In genomic region chr2:20451346-20451745, GRCh38 we compare ENCODE assay signal across 15 cellular contexts. TPM values are rescaled to one million over a fixed set of nuclear protein-coding genes. Genes with fewer than 3 reads are reported as not detected.
DNase-seq lines count a peak whose midpoint lies in the region; ATAC-seq, FAIRE-seq and TF ChIP-seq lines count a peak whose summit lies in the region.
"Had no signal": no experiment of that assay in that cellular context is flagged by ENCODE, and none has a peak within 500 bp of the region (broad histone marks: within the 10 kb centered on the region; RNA-seq: fewer than 3 reads in every experiment).

No MANE protein-coding gene starts in this region.

- POLR2A ChIA-PET in RWPE1 (lab: Yijun Ruan, JAX; ENCODE audit: low non-redundant PET) = no interaction called here

- H3K27me3 ChIP-seq in colonic mucosa = no peaks in the 10 kb centered on the region
- no peaks in the 10 kb centered on the region for H3K27me3 ChIP-seq in right lobe of liver
- no peaks in the 10 kb centered on the region for H3K27me3 ChIP-seq in skeletal muscle tissue (ENCODE audit: control insufficient read depth in 3 of 3, insufficient read depth in 3 of 3, low read length in 3 of 3)
- H3K27me3 ChIP-seq in pancreas = no peaks in the 10 kb centered on the region

- H3K36me3 ChIP-seq in colonic mucosa (no peaks in the 10 kb centered on the region), right lobe of liver (peaks cover 0 to 20% (median 14%) of the 10 kb centered on the region in 4 donors), skeletal muscle tissue (ENCODE audit: control insufficient read depth in 3 of 3, insufficient read depth in 3 of 3, low read length in 3 of 3) (peaks cover 4 to 13% (median 13%) of the 10 kb centered on the region in 3 donors), pancreas (no peaks in the 10 kb centered on the region)

- TF ChIP-seq POLR2A in right lobe of liver (IDR thresholded peaks at IDR 0.05) = no peak

- FAIRE-seq in pancreas (lab: Jason Lieb, UNC) = no peak
- FAIRE-seq: bronchial epithelial cell, H1 had no signal

- CTCF ChIA-PET in RWPE1 (lab: Yijun Ruan, JAX) = interaction anchor here (1.0 to 1.8 kb wide), 2 partner anchors 199 to 210 kb away, joined by 3 to 4 read pairs; partner anchors contain the start of gene HS1BP3

- no peaks in the 10 kb centered on the region for H3K4me1 ChIP-seq in colonic mucosa
- H3K4me1 ChIP-seq in right lobe of liver = peaks cover 0 to 12% (median 0%) of the 10 kb centered on the region in 4 donors
- peaks cover 22 to 29% (median 23%) of the 10 kb centered on the region in 3 donors for H3K4me1 ChIP-seq in skeletal muscle tissue (ENCODE audit: control insufficient read depth in 3 of 3, insufficient read depth in 3 of 3, low read length in 3 of 3)
- peaks cover 3 to 9% (median 9%) of the 10 kb centered on the region in 3 donors for H3K4me1 ChIP-seq in pancreas

- no peak overlapping the region for H3K4me3 Mint-ChIP-seq in natural killer cell treated with Interleukin-12 subunit alpha and Interleukin-12 subunit beta and Interleukin-15 and Interleukin-18, amount 100 ng/mL, for 72 hours
- H3K4me3 Mint-ChIP-seq: CD14-positive monocyte had no signal

- H3K9ac ChIP-seq in colonic mucosa (ENCODE audit: low read depth in 2 of 2, low read length in 2 of 2) (peak overlapping the region in 1 of 2 donors; percentile 9), skeletal muscle tissue (ENCODE audit: low read depth in 1 of 3, low read length in 3 of 3) (peak overlapping the region in 1 of 3 donors; percentile 35)

- no peaks in the 10 kb centered on the region for H3K36me3 Mint-ChIP-seq in natural killer cell treated with Interleukin-12 subunit alpha and Interleukin-12 subunit beta and Interleukin-15 and Interleukin-18, amount 100 ng/mL, for 72 hours

- no peaks in the 10 kb centered on the region for H3K9me3 ChIP-seq in colonic mucosa
- no peaks in the 10 kb centered on the region for H3K9me3 ChIP-seq in right lobe of liver
- H3K9me3 ChIP-seq in skeletal muscle tissue (ENCODE audit: control insufficient read depth in 3 of 3, low read length in 3 of 3) = no peaks in the 10 kb centered on the region
- no peaks in the 10 kb centered on the region for H3K9me3 ChIP-seq in pancreas

- DNase-seq in NCI-H226 = peak; percentile 78
- no peak for DNase-seq in colonic mucosa
- DNase-seq in right lobe of liver = no peak
- DNase-seq in RWPE1 (ENCODE audit: low spot score) = no peak
- no peak for DNase-seq in natural killer cell treated with Interleukin-12 subunit alpha and Interleukin-12 subunit beta and Interleukin-15 and Interleukin-18, amount 100 ng/mL, for 72 hours (ENCODE audit: low spot score)
- DNase-seq in KG1 (lab: John Stamatoyannopoulos, UW) = no peak
- DNase-seq in pancreas = no peak
- DNase-seq: NCI-H2171; PC-3; stimulated activated naive CD8-positive, alpha-beta T cell treated with anti-CD3 and anti-CD28 coated beads, Interleukin-15, Interleukin-2, amounts not matched to agents 100 U/mL and 50 U/mL, for 24 hours; T-helper 9 cell had no signal

- WGBS in right lobe of liver (ENCODE audit: insufficient coverage, low coverage, low lambda C conversion rate, missing lambda C conversion rate) = 55% methylated on average over 4 of the region's 4 CpGs
- 67 to 78% methylated on average over 4 of the region's 4 CpGs for WGBS in pancreas, 2 donors

- intact Hi-C loops in colonic mucosa (cut with DNase I) = no loop called here
- intact Hi-C loops in right lobe of liver (cut with DNase I) = no loop called here
- intact Hi-C loops in pancreas (cut with DNase I) = no loop called here

- peak overlapping the region; percentile 26 for H3K27ac ChIP-seq in colonic mucosa
- peak overlapping the region in 2 of 3 donors; percentile 99 to 100 for H3K27ac ChIP-seq in right lobe of liver
- H3K27ac ChIP-seq in skeletal muscle tissue (ENCODE audit: low read depth, low read length) = peak overlapping the region; percentile 37
- H3K27ac ChIP-seq in RWPE1 = no peak overlapping the region
- H3K27ac ChIP-seq in pancreas = peak overlapping the region in 1 of 4 donors; percentile 66

- no peak for ATAC-seq in right lobe of liver
- no peak for ATAC-seq in natural killer cell treated with Interleukin-12 subunit alpha and Interleukin-12 subunit beta and Interleukin-15 and Interleukin-18, amount 100 ng/mL, for 72 hours
- no peak for ATAC-seq in pancreas
- ATAC-seq: PC-3; stimulated activated naive CD8-positive, alpha-beta T cell treated with anti-CD3 and anti-CD28 coated beads, Interleukin-15, Interleukin-2, amounts not matched to agents 100 U/mL and 50 U/mL, for 24 hours had no signal

- no peak overlapping the region for H3K27ac Mint-ChIP-seq in natural killer cell treated with Interleukin-12 subunit alpha and Interleukin-12 subunit beta and Interleukin-15 and Interleukin-18, amount 100 ng/mL, for 72 hours

- H3K9me3 Mint-ChIP-seq in natural killer cell treated with Interleukin-12 subunit alpha and Interleukin-12 subunit beta and Interleukin-15 and Interleukin-18, amount 100 ng/mL, for 72 hours = no peaks in the 10 kb centered on the region

- TF ChIP-seq CTCF in colonic mucosa (IDR thresholded peaks at IDR 0.05) (no peak), right lobe of liver (IDR thresholded peaks at IDR 0.05) (no peak), RWPE1 (conservative IDR thresholded peaks at IDR 0.05; ENCODE audit: low read depth) (no peak), pancreas (IDR thresholded peaks at IDR 0.05) (no peak)

- peaks cover 16 to 20% of the 10 kb centered on the region in 2 donors for H3K27me3 Mint-ChIP-seq in natural killer cell treated with Interleukin-12 subunit alpha and Interleukin-12 subunit beta and Interleukin-15 and Interleukin-18, amount 100 ng/mL, for 72 hours

- H3K4me1 Mint-ChIP-seq in natural killer cell treated with Interleukin-12 subunit alpha and Interleukin-12 subunit beta and Interleukin-15 and Interleukin-18, amount 100 ng/mL, for 72 hours (ENCODE audit: low read depth in 2 of 2) = peaks cover 4 to 7% of the 10 kb centered on the region in 2 donors

- no peak overlapping the region for H3K4me3 ChIP-seq in colonic mucosa
- H3K4me3 ChIP-seq in right lobe of liver = no peak overlapping the region
- no peak overlapping the region for H3K4me3 ChIP-seq in skeletal muscle tissue (ENCODE audit: low read length in 3 of 3)
- no peak overlapping the region for H3K4me3 ChIP-seq in pancreas

RNA-seq across cellular contexts. Expression of gene RHOB, which starts 4.5 kb away (rescaled TPM):
- total RNA-seq in colonic mucosa = 100 to 1,000 TPM in 1 of 2 donors, 10 to 100 TPM in 1; 77.5 to 165 TPM
- 100 to 1,000 TPM; 185 to 656 (median 388) TPM for total RNA-seq in right lobe of liver
- total RNA-seq in skeletal muscle tissue = 146 TPM
- 10 to 100 TPM; 12.1 to 26.8 TPM for total RNA-seq in natural killer cell treated with Interleukin-12 subunit alpha and Interleukin-12 subunit beta and Interleukin-15 and Interleukin-18, amount 100 ng/mL, for 72 hours
- total RNA-seq in pancreas = 10 to 100 TPM; 27.5 to 70.0 (median 52.4) TPM
- polyA plus RNA-seq in pancreas = 10 to 100 TPM; 56.3 to 98.5 TPM
